Comparison of ENCODE assay signal across 8 cellular contexts in genomic region chr7:148962515-148962822, GRCh38.
A peak's percentile ranks its signal among the peaks of the same experiment; 100 is the strongest.
DNase-seq lines count a peak whose midpoint lies in the region; ATAC-seq, FAIRE-seq and TF ChIP-seq lines count a peak whose summit lies in the region.

No MANE protein-coding gene starts in this region.

- H3K4me1 ChIP-seq in small intestine (ENCODE audit: control insufficient read depth in 2 of 2, insufficient read depth in 1 of 2, low read depth in 1 of 2, low read length in 1 of 2) = no peaks in the 10 kb centered on the region

- 5 to 10% (median 6%) methylated on average over 5 of the region's 5 CpGs for WGBS in small intestine, 3 donors

- DNase-seq in LNCaP clone FGC (ENCODE audit: low read depth) = no peak
- no peak for DNase-seq in epithelial cell of esophagus (ENCODE audit: low read depth)
- no peak for DNase-seq in skeletal muscle cell (ENCODE audit: low read depth)
- no peak for DNase-seq in left lobe of liver (ENCODE audit: low spot score)
- no peak for DNase-seq in small intestine
- no peak for DNase-seq in NCI-H524 treated with DMSO at 0.1 percent for 48 hours (lab: John Stamatoyannopoulos, UW)

- peak overlapping the region; percentile 74 for H3K4me3 ChIP-seq in LNCaP clone FGC (ENCODE audit: low read depth, low read length)
- H3K4me3 ChIP-seq in epithelial cell of esophagus (ENCODE audit: low read length) = peak overlapping the region; percentile 61
- peak overlapping the region; percentile 59 for H3K4me3 ChIP-seq in skeletal muscle cell (ENCODE audit: low read depth, low read length)
- H3K4me3 ChIP-seq in small intestine (ENCODE audit: low read depth in 1 of 2, low read length in 2 of 2) = peak overlapping the region in 1 of 2 donors; percentile 41

- FAIRE-seq in small intestine (lab: Jason Lieb, UNC) = no peak

- ATAC-seq in GM19452 (IDR thresholded peaks at IDR 0.05; ENCODE audit: unreplicated experiment) = peak; percentile 4
- ATAC-seq in left lobe of liver = no peak
- no peak for ATAC-seq in HG03354 (IDR thresholded peaks at IDR 0.05; ENCODE audit: poor library complexity, severe bottlenecking, unreplicated experiment)

- no peaks in the 10 kb centered on the region for H3K36me3 ChIP-seq in small intestine (ENCODE audit: control insufficient read depth in 2 of 2, insufficient read depth in 2 of 2, low read length in 2 of 2)

- no peak overlapping the region for H3K27ac ChIP-seq in small intestine (ENCODE audit: low read depth in 1 of 2, low read length in 1 of 2)

- no peaks in the 10 kb centered on the region for H3K27me3 ChIP-seq in small intestine (ENCODE audit: control insufficient read depth in 2 of 2, insufficient read depth in 2 of 2, low read length in 2 of 2)

- H3K9me3 ChIP-seq in small intestine (ENCODE audit: control insufficient read depth, low read depth) = no peaks in the 10 kb centered on the region

- TF ChIP-seq CTCF in LNCaP clone FGC (IDR thresholded peaks at IDR 0.05; ENCODE audit: control insufficient read depth, extremely low read depth, insufficient read depth) (no peak), epithelial cell of esophagus (IDR thresholded peaks at IDR 0.05; ENCODE audit: insufficient read depth, low read depth, low read length, missing control alignments) (no peak)
